Comparison of ENCODE assay signal across 32 cellular contexts in genomic region chrX:12128017-12128416, GRCh38. TPM values are rescaled to one million over a fixed set of nuclear protein-coding genes. Genes with fewer than 3 reads are reported as not detected.
"Had no signal": no experiment of that assay in that cellular context is flagged by ENCODE, and none has a peak within 500 bp of the region (broad histone marks: within the 10 kb centered on the region; RNA-seq: fewer than 3 reads in every experiment).

No MANE protein-coding gene starts in this region.

- H3K27ac ChIP-seq: ascending aorta, breast epithelium, cardiac muscle cell, colonic mucosa, foreskin keratinocyte, gastrocnemius medialis, heart left ventricle, VCaP had no signal

- H3K4me1 ChIP-seq: ascending aorta, breast epithelium, colonic mucosa, foreskin keratinocyte, gastrocnemius medialis, heart left ventricle had no signal

- ATAC-seq: activated naive CD4-positive, alpha-beta T cell treated with anti-CD3 and anti-CD28 coated beads, Interleukin-2, amount 50 U/mL, for 72 hours; activated T-cell treated with anti-CD3 and anti-CD28 coated beads, Interleukin-2, amount 50 U/mL, for 72 hours; esophagus mucosa; foreskin keratinocyte; gastrocnemius medialis; heart left ventricle; WTC11 had no signal

- H3K36me3 ChIP-seq: ascending aorta, breast epithelium, cardiac muscle cell, colonic mucosa, gastrocnemius medialis, heart left ventricle had no signal

- FAIRE-seq: TTC549 had no signal

- DNase-seq: activated CD4-positive, alpha-beta memory T cell treated with anti-CD3 and anti-CD28 coated beads, Interleukin-2, amount 10 ng/mL, durations not matched to agents 7 days and 5 days; activated CD4-positive, alpha-beta T cell treated with anti-CD3 and anti-CD28 coated beads for 1 hour; activated CD4-positive, alpha-beta T cell treated with anti-CD3 and anti-CD28 coated beads for 4 hours; activated CD4-positive, alpha-beta T cell treated with anti-CD3 and anti-CD28 coated beads, Interleukin-2, amount 10 ng/mL, durations not matched to agents 7 days and 5 days; activated CD4-positive, alpha-beta T cell treated with anti-CD3 and anti-CD28 coated beads, Interleukin-2, amount 50 U/mL, for 4 hours; activated CD8-positive, alpha-beta memory T cell treated with anti-CD3 and anti-CD28 coated beads, Interleukin-2, amount 50 U/mL, for 48 hours; activated gamma-delta T cell; activated naive CD4-positive, alpha-beta T cell; activated naive CD4-positive, alpha-beta T cell treated with anti-CD3 and anti-CD28 coated beads, Interleukin-2, amount 10 ng/mL, durations not matched to agents 7 days and 5 days; activated naive CD8-positive, alpha-beta T cell treated with anti-CD3 and anti-CD28 coated beads, Interleukin-2, amount 10 ng/mL, durations not matched to agents 7 days and 5 days; activated T-cell treated with anti-CD3 and anti-CD28 coated beads for 4 hours; activated T-cell treated with anti-CD3 and anti-CD28 coated beads, Interleukin-2, amount 50 U/mL, for 24 hours; activated T-cell treated with anti-CD3 and anti-CD28 coated beads, Interleukin-2, amount 50 U/mL, for 72 hours; central memory CD4-positive, alpha-beta T cell; cerebellar nuclear complex; colonic mucosa; effector memory CD4-positive, alpha-beta T cell; endodermal cell; foreskin keratinocyte; gastrocnemius medialis; glutamatergic neuron; heart left ventricle; hypothalamus had no signal

- H3K27me3 ChIP-seq: ascending aorta, cardiac muscle cell, colonic mucosa, foreskin keratinocyte, heart left ventricle had no signal

- H3K4me3 ChIP-seq: ascending aorta, breast epithelium, cardiac muscle cell, colonic mucosa, gastrocnemius medialis, heart left ventricle had no signal

- H3K9me3 ChIP-seq: colonic mucosa had no signal

RNA-seq across cellular contexts. Expression of gene FRMPD4, which starts 10.3 kb away (rescaled TPM):
- total RNA-seq: activated CD4-positive, alpha-beta memory T cell treated with anti-CD3 and anti-CD28 coated beads, Interleukin-2, amount 10 ng/mL, durations not matched to agents 7 days and 5 days; activated CD4-positive, alpha-beta T cell treated with anti-CD3 and anti-CD28 coated beads, Interleukin-2, amount 10 ng/mL, durations not matched to agents 7 days and 5 days; activated naive CD4-positive, alpha-beta T cell treated with anti-CD3 and anti-CD28 coated beads, Interleukin-2, amount 50 U/mL, for 72 hours; activated naive CD8-positive, alpha-beta T cell treated with anti-CD3 and anti-CD28 coated beads, Interleukin-2, amount 10 ng/mL, durations not matched to agents 7 days and 5 days; activated T-cell treated with anti-CD3 and anti-CD28 coated beads, Interleukin-2, amount 50 U/mL, for 72 hours; ascending aorta; dermis microvascular lymphatic vessel endothelial cell; esophagus mucosa had no signal
